In genomic region chr11:45922425-45923082, GRCh38 we compare ENCODE assay signal across 8 cellular contexts. TPM values are rescaled to one million over a fixed set of nuclear protein-coding genes. Genes with fewer than 3 reads are reported as not detected.
DNase-seq lines count a peak whose midpoint lies in the region; ATAC-seq and TF ChIP-seq lines count a peak whose summit lies in the region.

TSS of gene LARGE2 (plus strand) at chr11:45922656. CDS start at chr11:45922883, 227 bp downstream.

- peak within 1 kb of the TSS; percentile 73 for H2AFZ ChIP-seq in KMS-11 (ENCODE audit: low read depth)

- no peaks in the 10 kb centered on the region for H3K79me2 ChIP-seq in KMS-11 (ENCODE audit: insufficient read depth, low read depth)

- H3K27ac ChIP-seq in CD8-positive, alpha-beta T cell (ENCODE audit: low read depth, low read length) = no peak within 1 kb of the TSS
- no peak within 1 kb of the TSS for H3K27ac ChIP-seq in KMS-11
- H3K27ac ChIP-seq in thoracic aorta = no peak within 1 kb of the TSS

- H3K9ac ChIP-seq in KMS-11 = no peak within 1 kb of the TSS

- no peaks in the 10 kb centered on the region for H3K9me3 ChIP-seq in CD8-positive, alpha-beta T cell (ENCODE audit: low read length)
- H3K9me3 ChIP-seq in thoracic aorta = no peaks in the 10 kb centered on the region

- peak in 1 of 7 experiments; percentile 39 for DNase-seq in CD8-positive, alpha-beta T cell
- DNase-seq in islet precursor cell (peak; percentile 85), thoracic aorta (ENCODE audit: low spot score) (no peak), glomerular visceral epithelial cell (ENCODE audit: extremely low spot score) (no peak)

- POLR2A ChIA-PET in CD8-positive, alpha-beta T cell (lab: Charles Lee) = interaction anchor here (0.9 kb wide), 1 partner anchor 76 kb away, joined by 3 read pairs; the partner anchor contains the start of gene CRY2

- no peaks in the 10 kb centered on the region for H4K20me1 ChIP-seq in KMS-11 (ENCODE audit: insufficient read depth)

- no peaks in the 10 kb centered on the region for H3K36me3 ChIP-seq in CD8-positive, alpha-beta T cell (ENCODE audit: insufficient read depth, low read length)
- no peaks in the 10 kb centered on the region for H3K36me3 ChIP-seq in KMS-11 (ENCODE audit: insufficient read depth)
- no peaks in the 10 kb centered on the region for H3K36me3 ChIP-seq in thoracic aorta

- H3K4me1 ChIP-seq in CD8-positive, alpha-beta T cell (ENCODE audit: insufficient read depth, low read length) = peaks cover 16% of the 10 kb centered on the region
- H3K4me1 ChIP-seq in KMS-11 (ENCODE audit: low read depth, poor library complexity, severe bottlenecking) = peaks cover 6% of the 10 kb centered on the region
- H3K4me1 ChIP-seq in thoracic aorta (ENCODE audit: control insufficient read depth in 1 of 2, low read depth in 2 of 2) = peaks cover 7 to 16% of the 10 kb centered on the region in 2 donors

- peak within 1 kb of the TSS; percentile 48 for H3K4me3 ChIP-seq in CD8-positive, alpha-beta T cell (ENCODE audit: low read depth, low read length)
- H3K4me3 ChIP-seq in KMS-11 (IDR thresholded peaks at IDR 0.05; ENCODE audit: insufficient read depth, low read depth, low read length) = no peak within 1 kb of the TSS
- H3K4me3 ChIP-seq in thoracic aorta = peak within 1 kb of the TSS; percentile 57

- peak within 1 kb of the TSS; percentile 39 for H3K4me2 ChIP-seq in KMS-11

- H3K27ac Mint-ChIP-seq in CD8-positive, alpha-beta T cell = peak within 1 kb of the TSS; percentile 80
- no peak within 1 kb of the TSS for H3K27ac Mint-ChIP-seq in activated T-helper 17 cell treated with anti-CD3 and anti-CD28 coated beads, Interleukin-2, amount 50 U/mL, for 72 hours

- H3K27me3 Mint-ChIP-seq in CD8-positive, alpha-beta T cell (ENCODE audit: low read depth) = peaks cover 2% of the 10 kb centered on the region
- no peaks in the 10 kb centered on the region for H3K27me3 Mint-ChIP-seq in activated T-helper 17 cell treated with anti-CD3 and anti-CD28 coated beads, Interleukin-2, amount 50 U/mL, for 72 hours

- no peaks in the 10 kb centered on the region for H3K9me3 Mint-ChIP-seq in CD8-positive, alpha-beta T cell
- no peaks in the 10 kb centered on the region for H3K9me3 Mint-ChIP-seq in activated T-helper 17 cell treated with anti-CD3 and anti-CD28 coated beads, Interleukin-2, amount 50 U/mL, for 72 hours

- H3K4me1 Mint-ChIP-seq in CD8-positive, alpha-beta T cell (ENCODE audit: low read depth) = peaks cover 42% of the 10 kb centered on the region
- peaks cover 3% of the 10 kb centered on the region for H3K4me1 Mint-ChIP-seq in activated T-helper 17 cell treated with anti-CD3 and anti-CD28 coated beads, Interleukin-2, amount 50 U/mL, for 72 hours

- intact Hi-C loops in CD8-positive, alpha-beta T cell (cut with DNase I, micrococcal nuclease) = loop anchor here in 1 of 2 experiments (5.0 kb wide), 1 partner anchor 375 kb away; no protein-coding TSS in a partner anchor

- CTCF ChIA-PET in CD8-positive, alpha-beta T cell (lab: Charles Lee) = no interaction called here

- peaks cover 5% of the 10 kb centered on the region for H3K36me3 Mint-ChIP-seq in CD8-positive, alpha-beta T cell
- H3K36me3 Mint-ChIP-seq in activated T-helper 17 cell treated with anti-CD3 and anti-CD28 coated beads, Interleukin-2, amount 50 U/mL, for 72 hours (ENCODE audit: low read depth) = peaks cover 6% of the 10 kb centered on the region

- peak within 1 kb of the TSS; percentile 85 for H3K4me3 Mint-ChIP-seq in CD8-positive, alpha-beta T cell
- H3K4me3 Mint-ChIP-seq in activated T-helper 17 cell treated with anti-CD3 and anti-CD28 coated beads, Interleukin-2, amount 50 U/mL, for 72 hours = peak within 1 kb of the TSS; percentile 79

- no peak for TF ChIP-seq CTCF in CD8-positive, alpha-beta T cell (IDR thresholded peaks at IDR 0.05)
- TF ChIP-seq CTCF in KMS-11 (conservative IDR thresholded peaks at IDR 0.05; ENCODE audit: low read depth, low read length) (no peak), thoracic aorta (IDR thresholded peaks at IDR 0.05) (no peak)

- no peaks in the 10 kb centered on the region for H3K27me3 ChIP-seq in CD8-positive, alpha-beta T cell (ENCODE audit: insufficient read depth, low read length)
- H3K27me3 ChIP-seq in KMS-11 (ENCODE audit: insufficient read depth, low read depth) = 0 out of 2 replicates have a peak, but pooled peaks cover 5% of the 10 kb centered on the region
- peaks cover 6% of the 10 kb centered on the region for H3K27me3 ChIP-seq in thoracic aorta (replicated peaks; ENCODE audit: insufficient read depth)

- ATAC-seq in CD8-positive, alpha-beta T cell = no peak
- no peak for ATAC-seq in activated T-helper 17 cell treated with anti-CD3 and anti-CD28 coated beads, Interleukin-2, amount 50 U/mL, for 72 hours (replicated peaks)
- ATAC-seq in thoracic aorta (ENCODE audit: insufficient number of reproducible peaks, low FRiP score, low read depth) (no peak), HG03571 (IDR thresholded peaks at IDR 0.05; ENCODE audit: unreplicated experiment) (no peak), GM19397 (IDR thresholded peaks at IDR 0.05; ENCODE audit: unreplicated experiment) (no peak)

RNA-seq across cellular contexts. Expression of gene LARGE2, which starts in this region (rescaled TPM):
- total RNA-seq in CD8-positive, alpha-beta T cell = 1 to 10 TPM; 3.0 to 4.2 TPM
- total RNA-seq in activated T-helper 17 cell treated with anti-CD3 and anti-CD28 coated beads, Interleukin-2, amount 50 U/mL, for 72 hours = 1 to 10 TPM in 1 of 2 donors, under 1 TPM in 1; 0.80 to 1.8 TPM
- total RNA-seq in thoracic aorta = 1 to 10 TPM in 1 of 2 donors, not detected in 1; 3.1 TPM
